In genomic region chr11:76672431-76673163, GRCh38 we compare ENCODE assay signal across 9 cellular contexts. TPM values are rescaled to one million over a fixed set of nuclear protein-coding genes. Genes with fewer than 3 reads are reported as not detected.
DNase-seq lines count a peak whose midpoint lies in the region; ATAC-seq and TF ChIP-seq lines count a peak whose summit lies in the region.
"Had no signal": no experiment of that assay in that cellular context is flagged by ENCODE, and none has a peak within 500 bp of the region (broad histone marks: within the 10 kb centered on the region; RNA-seq: fewer than 3 reads in every experiment).

No MANE protein-coding gene starts in this region.

- H3K79me2 ChIP-seq in DND-41 (ENCODE audit: insufficient read depth, low read length), result no peaks in the 10 kb centered on the region

- peak overlapping the region; percentile 43 for H3K4me2 ChIP-seq in DND-41 (ENCODE audit: insufficient read depth, low read length)

- DNase-seq in DND-41, result peak; percentile 72
- no peak for DNase-seq in activated naive CD4-positive, alpha-beta T cell treated with anti-CD3 and anti-CD28 coated beads, Interleukin-2, amount 50 U/mL, for 72 hours (ENCODE audit: low spot score in 2 of 2)
- peak; percentile 27 to 56 for DNase-seq in stimulated activated CD4-positive, alpha-beta T cell treated with anti-CD3 and anti-CD28 coated beads, Interleukin-4, amount 100 ng/mL, for 4 hours
- DNase-seq in NCI-H1092 treated with DMSO at 0.1 percent for 48 hours (lab: John Stamatoyannopoulos, UW), result no peak
- DNase-seq in COLO668 (lab: John Stamatoyannopoulos, UW; ENCODE audit: unreplicated experiment), result no peak
- DNase-seq in mesenteric fat pad (ENCODE audit: low spot score), result no peak

- ATAC-seq in DND-41 (ENCODE audit: insufficient read depth, low read depth), result peak; percentile 76
- ATAC-seq in GM21360 (IDR thresholded peaks at IDR 0.05; ENCODE audit: unreplicated experiment), result peak; percentile 53
- ATAC-seq in HG03565 (IDR thresholded peaks at IDR 0.05; ENCODE audit: unreplicated experiment), result peak; percentile 48
- ATAC-seq in activated naive CD4-positive, alpha-beta T cell treated with anti-CD3 and anti-CD28 coated beads, Interleukin-2, amount 50 U/mL, for 72 hours, result peak; percentile 37 to 54
- ATAC-seq: right cardiac atrium had no signal

- H3K9ac ChIP-seq in DND-41 (ENCODE audit: low read depth, low read length), result no peak overlapping the region

- H3K27me3 ChIP-seq in DND-41 (ENCODE audit: insufficient read depth, low read length, poor library complexity), result no peaks in the 10 kb centered on the region

- no peaks in the 10 kb centered on the region for H3K36me3 Mint-ChIP-seq in activated naive CD4-positive, alpha-beta T cell treated with anti-CD3 and anti-CD28 coated beads, Interleukin-2, amount 50 U/mL, for 72 hours

- no peak overlapping the region for H3K27ac ChIP-seq in DND-41 (ENCODE audit: low read length)

- peaks cover 13% of the 10 kb centered on the region for H3K4me1 ChIP-seq in DND-41 (ENCODE audit: insufficient read depth, low read length)

- H3K27ac Mint-ChIP-seq in activated naive CD4-positive, alpha-beta T cell treated with anti-CD3 and anti-CD28 coated beads, Interleukin-2, amount 50 U/mL, for 72 hours, result no peak overlapping the region

- H3K4me3 ChIP-seq in DND-41 (ENCODE audit: low read depth in 1 of 2, low read length in 2 of 2), result no peak overlapping the region

- no peak for TF ChIP-seq CTCF in DND-41 (IDR thresholded peaks at IDR 0.05; ENCODE audit: borderline replicate concordance, extremely low read depth, low read length, poor library complexity, severe bottlenecking)

- H3K36me3 ChIP-seq in DND-41 (ENCODE audit: insufficient read depth, low read length), result no peaks in the 10 kb centered on the region

- H4K20me1 ChIP-seq in DND-41 (ENCODE audit: insufficient read depth, low read length), result no peaks in the 10 kb centered on the region

- no peak overlapping the region for H2AFZ ChIP-seq in DND-41 (ENCODE audit: low read depth, low read length)

- no peaks in the 10 kb centered on the region for H3K9me3 ChIP-seq in DND-41 (ENCODE audit: insufficient read depth, low read length, severe bottlenecking)

- no peaks in the 10 kb centered on the region for H3K9me3 Mint-ChIP-seq in activated naive CD4-positive, alpha-beta T cell treated with anti-CD3 and anti-CD28 coated beads, Interleukin-2, amount 50 U/mL, for 72 hours

RNA-seq across cellular contexts. Expression of gene LRRC32, which starts 2.0 kb away (rescaled TPM):
- under 1 TPM; 0.30 to 0.43 TPM for total RNA-seq in activated naive CD4-positive, alpha-beta T cell treated with anti-CD3 and anti-CD28 coated beads, Interleukin-2, amount 50 U/mL, for 72 hours
- total RNA-seq in mesenteric fat pad, result 136 TPM

Comparison
In these comparisons a context has a peak if more than half of its experiments do, and no peak if none do; other contexts are left out.
1. DNase-seq: peak in DND-41 (single experiment) and stimulated activated CD4-positive, alpha-beta T cell treated with anti-CD3 and anti-CD28 coated beads, Interleukin-4, amount 100 ng/mL, for 4 hours (2 of 2); none in activated naive CD4-positive, alpha-beta T cell treated with anti-CD3 and anti-CD28 coated beads, Interleukin-2, amount 50 U/mL, for 72 hours (0 of 2), NCI-H1092 treated with DMSO at 0.1 percent for 48 hours (single experiment), COLO668 (single experiment) and mesenteric fat pad (single experiment).
2. RNA of gene LRRC32, which starts 2.0 kb away (total RNA-seq): 136 TPM in mesenteric fat pad (single experiment); 0.30 to 0.43 TPM in activated naive CD4-positive, alpha-beta T cell treated with anti-CD3 and anti-CD28 coated beads, Interleukin-2, amount 50 U/mL, for 72 hours; every median in the first group is over 10 times any median in the second.
3. Peak in every context shown above with its lines, with median percentiles within 50 percentile points of each other: ATAC-seq.